ENCODE assay signal across 27 cellular contexts in genomic region chr1:221972262-221973235, GRCh38.
"Had no signal": no experiment of that assay in that cellular context is flagged by ENCODE, and none has a peak within 500 bp of the region (broad histone marks: within the 10 kb centered on the region; RNA-seq: fewer than 3 reads in every experiment).

No MANE protein-coding gene starts in this region.

- H3K27me3 Mint-ChIP-seq: activated CD4-positive, alpha-beta T cell treated with anti-CD3 and anti-CD28 coated beads, Interleukin-2, amount 10 ng/mL, durations not matched to agents 24 days and 14 days; activated naive CD8-positive, alpha-beta T cell treated with anti-CD3 and anti-CD28 coated beads, Interleukin-2, amount 50 U/mL, for 24 hours; activated T-cell treated with anti-CD3 and anti-CD28 coated beads, Interleukin-2, amount 50 U/mL, for 24 hours; central memory CD8-positive, alpha-beta T cell; naive B cell had no signal

- H3K4me1 Mint-ChIP-seq: activated CD4-positive, alpha-beta T cell treated with anti-CD3 and anti-CD28 coated beads, Interleukin-2, amount 10 ng/mL, durations not matched to agents 24 days and 14 days; activated naive CD8-positive, alpha-beta T cell treated with anti-CD3 and anti-CD28 coated beads, Interleukin-2, amount 50 U/mL, for 24 hours; central memory CD8-positive, alpha-beta T cell; immature natural killer cell; naive B cell; neural progenitor cell; stimulated activated naive CD8-positive, alpha-beta T cell treated with anti-CD3 and anti-CD28 coated beads, Interleukin-15, amount 100 ng/mL, for 72 hours had no signal

- H3K36me3 ChIP-seq: brain microvascular endothelial cell, colonic mucosa, left ventricle myocardium inferior, neural progenitor cell, upper lobe of left lung had no signal

- H3K9ac ChIP-seq: neural progenitor cell had no signal

- H3K27me3 ChIP-seq: brain microvascular endothelial cell, colonic mucosa, neural progenitor cell, upper lobe of left lung had no signal

- H3K9me3 Mint-ChIP-seq: activated CD4-positive, alpha-beta T cell treated with anti-CD3 and anti-CD28 coated beads, Interleukin-2, amount 10 ng/mL, durations not matched to agents 24 days and 14 days; activated naive CD4-positive, alpha-beta T cell treated with anti-CD3 and anti-CD28 coated beads for 36 hours; activated naive CD8-positive, alpha-beta T cell treated with anti-CD3 and anti-CD28 coated beads, Interleukin-2, amount 50 U/mL, for 24 hours; activated T-cell treated with anti-CD3 and anti-CD28 coated beads, Interleukin-2, amount 50 U/mL, for 24 hours; activated T-helper 2 cell treated with anti-CD3 and anti-CD28 coated beads, Interferon-gamma antibody, Interleukin-2, Interleukin-4, amounts not matched to agents 10 μg/mL and 5 μg/mL and 100 μg/mL, durations not matched to agents 14 hours and 24 hours and 36 hours; central memory CD8-positive, alpha-beta T cell; immature natural killer cell; neural progenitor cell; stimulated activated naive CD8-positive, alpha-beta T cell treated with anti-CD3 and anti-CD28 coated beads, Interleukin-15, amount 100 ng/mL, for 72 hours had no signal

- H3K4me3 ChIP-seq: colonic mucosa, left ventricle myocardium inferior, mucosa of descending colon, neural progenitor cell, psoas muscle, skin epidermis, upper lobe of left lung had no signal

- H3K27ac ChIP-seq: brain microvascular endothelial cell, colonic mucosa, left ventricle myocardium inferior, neural progenitor cell, psoas muscle, skin epidermis, upper lobe of left lung had no signal

- ATAC-seq: activated CD8-positive, alpha-beta T cell treated with anti-CD3 and anti-CD28 coated beads, Interleukin-2, amount 10 ng/mL, durations not matched to agents 7 days and 5 days; activated naive CD8-positive, alpha-beta T cell treated with anti-CD3 and anti-CD28 coated beads, Interleukin-2, amount 50 U/mL, for 24 hours; mucosa of descending colon; psoas muscle; right cardiac atrium; stimulated activated naive CD8-positive, alpha-beta T cell treated with anti-CD3 and anti-CD28 coated beads, Interleukin-15, amount 100 ng/mL, for 72 hours had no signal

- H3K4me1 ChIP-seq: colonic mucosa, left ventricle myocardium inferior, psoas muscle had no signal

- H3K4me3 Mint-ChIP-seq: activated CD4-positive, alpha-beta T cell treated with anti-CD3 and anti-CD28 coated beads, Interleukin-2, amount 10 ng/mL, durations not matched to agents 24 days and 14 days; activated CD8-positive, alpha-beta T cell treated with anti-CD3 and anti-CD28 coated beads, Interleukin-2, amount 10 ng/mL, durations not matched to agents 7 days and 5 days; activated naive CD4-positive, alpha-beta T cell treated with anti-CD3 and anti-CD28 coated beads for 36 hours; activated naive CD8-positive, alpha-beta T cell treated with anti-CD3 and anti-CD28 coated beads, Interleukin-2, amount 50 U/mL, for 24 hours; activated T-cell treated with anti-CD3 and anti-CD28 coated beads, Interleukin-2, amount 50 U/mL, for 24 hours; central memory CD8-positive, alpha-beta T cell; immature natural killer cell; naive B cell; neural progenitor cell; stimulated activated naive CD8-positive, alpha-beta T cell treated with anti-CD3 and anti-CD28 coated beads, Interleukin-15, amount 100 ng/mL, for 72 hours had no signal

- H3K36me3 Mint-ChIP-seq: immature natural killer cell, naive B cell, neural progenitor cell had no signal

- H3K9me3 ChIP-seq: colonic mucosa, left ventricle myocardium inferior, mucosa of descending colon, psoas muscle, upper lobe of left lung had no signal

- H3K27ac Mint-ChIP-seq: activated CD4-positive, alpha-beta T cell treated with anti-CD3 and anti-CD28 coated beads, Interleukin-2, amount 10 ng/mL, durations not matched to agents 24 days and 14 days; activated CD8-positive, alpha-beta T cell treated with anti-CD3 and anti-CD28 coated beads, Interleukin-2, amount 10 ng/mL, durations not matched to agents 7 days and 5 days; activated naive CD4-positive, alpha-beta T cell treated with anti-CD3 and anti-CD28 coated beads for 36 hours; activated naive CD8-positive, alpha-beta T cell treated with anti-CD3 and anti-CD28 coated beads, Interleukin-2, amount 50 U/mL, for 24 hours; activated T-cell treated with anti-CD3 and anti-CD28 coated beads, Interleukin-2, amount 50 U/mL, for 24 hours; activated T-helper 2 cell treated with anti-CD3 and anti-CD28 coated beads, Interferon-gamma antibody, Interleukin-2, Interleukin-4, amounts not matched to agents 10 μg/mL and 5 μg/mL and 100 μg/mL, durations not matched to agents 14 hours and 24 hours and 36 hours; immature natural killer cell; naive B cell; neural progenitor cell; stimulated activated naive CD8-positive, alpha-beta T cell treated with anti-CD3 and anti-CD28 coated beads, Interleukin-15, amount 100 ng/mL, for 72 hours had no signal

- DNase-seq: activated CD4-positive, alpha-beta T cell treated with anti-CD3 and anti-CD28 coated beads, Interleukin-2, amount 10 ng/mL, durations not matched to agents 24 days and 14 days; activated CD8-positive, alpha-beta T cell treated with anti-CD3 and anti-CD28 coated beads, Interleukin-2, amount 10 ng/mL, durations not matched to agents 7 days and 5 days; activated naive CD4-positive, alpha-beta T cell treated with anti-CD3 and anti-CD28 coated beads for 36 hours; activated naive CD8-positive, alpha-beta T cell treated with anti-CD3 and anti-CD28 coated beads, Interleukin-2, amount 50 U/mL, for 24 hours; activated T-cell treated with anti-CD3 and anti-CD28 coated beads, Interleukin-2, amount 50 U/mL, for 24 hours; anterior cingulate cortex; brain microvascular endothelial cell; colonic mucosa; foreskin melanocyte; head of caudate nucleus; immature natural killer cell; kidney glomerular epithelial cell; left ventricle myocardium inferior; mucosa of descending colon; naive B cell; psoas muscle; right cardiac atrium; stimulated activated CD4-positive, alpha-beta T cell treated with anti-CD3 and anti-CD28 coated beads, Interleukin-15, amount 100 ng/mL, for 24 hours; stimulated activated CD4-positive, alpha-beta T cell treated with anti-CD3 and anti-CD28 coated beads, Interleukin-2, amount 100 ng/mL, for 48 hours; stimulated activated naive CD8-positive, alpha-beta T cell treated with anti-CD3 and anti-CD28 coated beads, Interleukin-15, amount 100 ng/mL, for 72 hours; T-helper 1 cell; T1000; upper lobe of left lung had no signal
